21 cellular contexts compared by ENCODE assay signal in genomic region chr13:113328851-113329250, GRCh38. TPM values are rescaled to one million over a fixed set of nuclear protein-coding genes. Genes with fewer than 3 reads are reported as not detected.
DNase-seq lines count a peak whose midpoint lies in the region; ATAC-seq and TF ChIP-seq lines count a peak whose summit lies in the region.
"Had no signal": no experiment of that assay in that cellular context is flagged by ENCODE, and none has a peak within 500 bp of the region (broad histone marks: within the 10 kb centered on the region; RNA-seq: fewer than 3 reads in every experiment).

No MANE protein-coding gene starts in this region.

- DNase-seq in GM23338 (ENCODE audit: low spot score): no peak
- DNase-seq in PC-9: peak in 1 of 2 experiments; percentile 23
- no peak for DNase-seq in endothelial cell (ENCODE audit: low spot score)
- peak in 1 of 2 donors; percentile 13 for DNase-seq in psoas muscle
- DNase-seq in dermis blood vessel endothelial cell: no peak
- DNase-seq in posterior vena cava (ENCODE audit: low spot score): no peak
- DNase-seq: C1 segment of cervical spinal cord; CD4-positive, alpha-beta memory T cell; COR-L47; DMS79; GF-D8; NCI-H1092 treated with DMSO at 0.1 percent for 48 hours; NCI-H1436; NCI-H187; NCI-H2081 treated with DMSO at 0.1 percent for 48 hours; NCI-H446; NCI-H526; SHP77 treated with DMSO at 0.1 percent for 48 hours; SW 1271 had no signal

- intact Hi-C loops in PC-9 (cut with micrococcal nuclease; ENCODE audit: unreplicated experiment): no loop called here
- intact Hi-C loops in psoas muscle (cut with DNase I): loop anchor here in 1 of 2 donors (5.0 kb wide), 1 partner anchor 63 kb away; no protein-coding TSS in a partner anchor
- intact Hi-C loops in posterior vena cava (cut with DNase I): no loop called here

- H3K9me2 ChIP-seq in GM23338 (ENCODE audit: insufficient read depth) (no peaks in the 10 kb centered on the region), PC-9 (ENCODE audit: insufficient read depth) (no peaks in the 10 kb centered on the region)

- no peak overlapping the region for H3K27ac Mint-ChIP-seq in GM23338
- no peak overlapping the region for H3K27ac Mint-ChIP-seq in endothelial cell (ENCODE audit: unreplicated experiment)
- no peak overlapping the region for H3K27ac Mint-ChIP-seq in stimulated activated memory B cell treated with anti-CD40 and anti-IgM and Interleukin-4, amounts not matched to agents 10 μg/mL and 1 μg/mL and 100 μg/mL, for 72 hours

- H3K79me2 ChIP-seq in GM23338 (replicated peaks; ENCODE audit: insufficient read depth) (no peaks in the 10 kb centered on the region), PC-9 (ENCODE audit: low read depth) (no peaks in the 10 kb centered on the region)

- H3K27me3 Mint-ChIP-seq in GM23338 (ENCODE audit: insufficient read depth, low read depth, poor library complexity): peaks cover 15% of the 10 kb centered on the region
- peaks cover 5% of the 10 kb centered on the region for H3K27me3 Mint-ChIP-seq in endothelial cell (ENCODE audit: unreplicated experiment)
- no peaks in the 10 kb centered on the region for H3K27me3 Mint-ChIP-seq in stimulated activated memory B cell treated with anti-CD40 and anti-IgM and Interleukin-4, amounts not matched to agents 10 μg/mL and 1 μg/mL and 100 μg/mL, for 72 hours
- H3K27me3 Mint-ChIP-seq: CD4-positive, alpha-beta memory T cell had no signal

- H3K4me1 Mint-ChIP-seq in GM23338: peaks cover 6% of the 10 kb centered on the region
- H3K4me1 Mint-ChIP-seq in endothelial cell (ENCODE audit: unreplicated experiment): peaks cover 3% of the 10 kb centered on the region
- no peaks in the 10 kb centered on the region for H3K4me1 Mint-ChIP-seq in stimulated activated memory B cell treated with anti-CD40 and anti-IgM and Interleukin-4, amounts not matched to agents 10 μg/mL and 1 μg/mL and 100 μg/mL, for 72 hours

- ATAC-seq in GM23338: no peak
- no peak for ATAC-seq in psoas muscle
- ATAC-seq in stimulated activated memory B cell treated with anti-CD40 and anti-IgM and Interleukin-4, amounts not matched to agents 10 μg/mL and 1 μg/mL and 100 μg/mL, for 72 hours: no peak

- H3K36me3 ChIP-seq in GM23338 (ENCODE audit: insufficient read depth) (peaks cover 6% of the 10 kb centered on the region; the same call in 1 of the 2 replicates), PC-9 (ENCODE audit: low read depth) (no peaks in the 10 kb centered on the region), psoas muscle (ENCODE audit: insufficient read depth in 1 of 2, low read depth in 1 of 2) (peaks cover 2 to 15% of the 10 kb centered on the region in 2 donors)

- TSS peak; percentile 13 for BruUV-seq in PC-9 (replicated peaks; lab: Mats Ljungman, UMichigan)

- H3K27ac ChIP-seq in GM23338 (ENCODE audit: low read depth) (0 out of 2 replicates have a peak overlapping the region, but pooled peaks have one; percentile 19), PC-9 (no peak overlapping the region), psoas muscle (peak overlapping the region; percentile 90)
- H3K27ac ChIP-seq: RWPE1 had no signal

- H4K20me1 ChIP-seq in GM23338 (replicated peaks; ENCODE audit: insufficient read depth) (no peaks in the 10 kb centered on the region; the same call in 1 of the 2 replicates), PC-9 (ENCODE audit: insufficient read depth) (peaks cover 5% of the 10 kb centered on the region; the same call in 1 of the 2 replicates)

- H3K27me3 ChIP-seq in GM23338 (ENCODE audit: insufficient read depth) (no peaks in the 10 kb centered on the region), PC-9 (ENCODE audit: insufficient read depth, low read depth) (no peaks in the 10 kb centered on the region), psoas muscle (ENCODE audit: insufficient read depth in 3 of 3, low read length in 2 of 3) (no peaks in the 10 kb centered on the region)

- H3K9me3 ChIP-seq in PC-9 (ENCODE audit: insufficient read depth, low read depth): no peaks in the 10 kb centered on the region
- no peaks in the 10 kb centered on the region for H3K9me3 ChIP-seq in psoas muscle

- H2AFZ ChIP-seq in GM23338: no peak overlapping the region
- H2AFZ ChIP-seq in PC-9: no peak overlapping the region

- POLR2A ChIA-PET in PC-9 (lab: Charles Lee; ENCODE audit: unreplicated experiment): no interaction called here

- peaks cover 17% of the 10 kb centered on the region for H3F3A ChIP-seq in GM23338 (replicated peaks; ENCODE audit: low read depth)
- peaks cover 34% of the 10 kb centered on the region for H3F3A ChIP-seq in PC-9 (ENCODE audit: insufficient read depth, low read depth)

- no peaks in the 10 kb centered on the region for H3K4me1 ChIP-seq in GM23338 (ENCODE audit: insufficient read depth)
- H3K4me1 ChIP-seq in PC-9 (replicated peaks; ENCODE audit: insufficient read depth): peaks cover 15% of the 10 kb centered on the region
- H3K4me1 ChIP-seq in psoas muscle: peaks cover 18% of the 10 kb centered on the region

- 85 to 88% (median 86%) methylated on average over 12 of the region's 12 CpGs for WGBS in psoas muscle, 3 donors

- H3K36me3 Mint-ChIP-seq in GM23338 (ENCODE audit: low read depth) (peaks cover 25% of the 10 kb centered on the region), endothelial cell (ENCODE audit: low read depth, unreplicated experiment) (peaks cover 8% of the 10 kb centered on the region)
- H3K36me3 Mint-ChIP-seq in stimulated activated memory B cell treated with anti-CD40 and anti-IgM and Interleukin-4, amounts not matched to agents 10 μg/mL and 1 μg/mL and 100 μg/mL, for 72 hours: peaks cover 15% of the 10 kb centered on the region

- H3K4me3 Mint-ChIP-seq in GM23338 (no peak overlapping the region), endothelial cell (ENCODE audit: unreplicated experiment) (peak overlapping the region; percentile 42)
- H3K4me3 Mint-ChIP-seq in stimulated activated memory B cell treated with anti-CD40 and anti-IgM and Interleukin-4, amounts not matched to agents 10 μg/mL and 1 μg/mL and 100 μg/mL, for 72 hours: no peak overlapping the region
- H3K4me3 Mint-ChIP-seq: CD4-positive, alpha-beta memory T cell had no signal

- CTCF ChIA-PET in PC-9 (lab: Charles Lee): no interaction called here

- H3K4me3 ChIP-seq in GM23338 (no peak overlapping the region), PC-9 (no peak overlapping the region), psoas muscle (no peak overlapping the region)

- no peaks in the 10 kb centered on the region for H3K9me3 Mint-ChIP-seq in GM23338
- no peaks in the 10 kb centered on the region for H3K9me3 Mint-ChIP-seq in endothelial cell (ENCODE audit: unreplicated experiment)
- H3K9me3 Mint-ChIP-seq in stimulated activated memory B cell treated with anti-CD40 and anti-IgM and Interleukin-4, amounts not matched to agents 10 μg/mL and 1 μg/mL and 100 μg/mL, for 72 hours: no peaks in the 10 kb centered on the region
- H3K9me3 Mint-ChIP-seq: CD4-positive, alpha-beta memory T cell had no signal

- H3K4me2 ChIP-seq in GM23338 (no peak overlapping the region), PC-9 (no peak overlapping the region)

- no peak for TF ChIP-seq CTCF in GM23338 (conservative IDR thresholded peaks at IDR 0.05; ENCODE audit: low read depth in 2 of 2)
- no peak for TF ChIP-seq CTCF in PC-9 (conservative IDR thresholded peaks at IDR 0.05)
- TF ChIP-seq CTCF in endothelial cell (IDR thresholded peaks at IDR 0.05; ENCODE audit: unreplicated experiment): no peak
- no peak for TF ChIP-seq CTCF in psoas muscle (IDR thresholded peaks at IDR 0.05)

TF ChIP-seq in GM23338, 12 proteins besides CTCF, POLR2A, EP300 and RAD21:
- TF ChIP-seq REST (IDR thresholded peaks at IDR 0.05; ENCODE audit: unreplicated experiment): no peak

RNA-seq across cellular contexts. Expression of gene LAMP1, which starts 31.8 kb away (rescaled TPM):
- 97.8 and 107 TPM in 2 replicates for total RNA-seq in GM23338 (2014; rRNA removed; shearing (Covaris generic))
- polyA plus RNA-seq in GM23338 (2016; fragmentation: Nextera tagmentation; extraction: Ambion mirVana) (34.5 and 36.5 TPM in 2 replicates), psoas muscle (10 to 100 TPM; 35.7 to 67.5 (median 60.1) TPM)
- total RNA-seq in PC-9 (2021) (186 and 263 TPM in 2 replicates), endothelial cell (ENCODE audit: unreplicated experiment) (210 TPM), psoas muscle (10 to 100 TPM; 53.7 to 71.5 (median 67.8) TPM), dermis blood vessel endothelial cell (207 and 221 TPM in 2 replicates), posterior vena cava (100 to 1,000 TPM; 146 to 197 TPM)

RNA-seq across cellular contexts. Expression of gene GRTP1, which starts 35.1 kb away (rescaled TPM):
- 33.9 and 56.2 TPM in 2 replicates for total RNA-seq in GM23338 (2014; rRNA removed; shearing (Covaris generic))
- polyA plus RNA-seq in GM23338 (2016; fragmentation: Nextera tagmentation; extraction: Ambion mirVana): 55.7 and 61.8 TPM in 2 replicates
- 22.2 and 22.9 TPM in 2 replicates for total RNA-seq in PC-9 (2021)
- 0.90 TPM for total RNA-seq in endothelial cell (ENCODE audit: unreplicated experiment)
- total RNA-seq in psoas muscle: 1 to 10 TPM; 1.5 to 4.5 (median 3.7) TPM
- 1 to 10 TPM; 4.3 to 4.7 (median 4.4) TPM for polyA plus RNA-seq in psoas muscle
- 1.1 and 1.5 TPM in 2 replicates for total RNA-seq in dermis blood vessel endothelial cell
- total RNA-seq in posterior vena cava: 1 to 10 TPM; 3.8 to 4.9 TPM
